In genomic region chr5:126826619-126827215, GRCh38 we compare ENCODE assay signal across 17 cellular contexts. TPM values are rescaled to one million over a fixed set of nuclear protein-coding genes. Genes with fewer than 3 reads are reported as not detected.
DNase-seq lines count a peak whose midpoint lies in the region; ATAC-seq and TF ChIP-seq lines count a peak whose summit lies in the region.
"Had no signal": no experiment of that assay in that cellular context is flagged by ENCODE, and none has a peak within 500 bp of the region (broad histone marks: within the 10 kb centered on the region; RNA-seq: fewer than 3 reads in every experiment).

No MANE protein-coding gene starts in this region.

- DNase-seq in stimulated activated naive CD8-positive, alpha-beta T cell treated with anti-CD3 and anti-CD28 coated beads, Interleukin-15, Interleukin-2, amounts not matched to agents 100 U/mL and 50 U/mL, for 24 hours, result no peak
- DNase-seq in WTC11 (ENCODE audit: low spot score) (no peak), foreskin keratinocyte (peak; percentile 13 to 32), progenitor cell of endocrine pancreas (ENCODE audit: low spot score, unreplicated experiment) (no peak), right lobe of liver (no peak), NCI-H1436 treated with DMSO at 0.1 percent for 48 hours (lab: John Stamatoyannopoulos, UW) (no peak)
- DNase-seq in stimulated activated CD4-positive, alpha-beta T cell treated with anti-CD3 and anti-CD28 coated beads, Interleukin-15, amount 100 ng/mL, for 24 hours, result no peak
- DNase-seq: DMS79, NCI-H1105, NCI-H187, NCI-H226, NCI-H524 treated with DMSO at 0.1 percent for 48 hours, SHP77 had no signal

- peak overlapping the region; percentile 8 for H3K27ac Mint-ChIP-seq in stimulated activated naive CD8-positive, alpha-beta T cell treated with anti-CD3 and anti-CD28 coated beads, Interleukin-15, Interleukin-2, amounts not matched to agents 100 ng/mL and 50 ng/mL, for 24 hours
- H3K27ac Mint-ChIP-seq in WTC11 (peak overlapping the region; percentile 67), progenitor cell of endocrine pancreas (peak overlapping the region; percentile 3)

- H3K27me3 ChIP-seq in foreskin keratinocyte (no peaks in the 10 kb centered on the region), right lobe of liver (no peaks in the 10 kb centered on the region)
- H3K27me3 ChIP-seq: BLaER1 treated with 17β-estradiol and CSF1 and Interleukin-3, amounts not matched to agents 10 nM and 100 nM had no signal

- no peaks in the 10 kb centered on the region for H3K9me3 Mint-ChIP-seq in stimulated activated naive CD8-positive, alpha-beta T cell treated with anti-CD3 and anti-CD28 coated beads, Interleukin-15, Interleukin-2, amounts not matched to agents 100 ng/mL and 50 ng/mL, for 24 hours
- H3K9me3 Mint-ChIP-seq in WTC11, result no peaks in the 10 kb centered on the region
- no peaks in the 10 kb centered on the region for H3K9me3 Mint-ChIP-seq in progenitor cell of endocrine pancreas (ENCODE audit: low read depth)

- CTCF ChIA-PET in WTC11 (lab: Charles Lee), result no interaction called here

- peaks cover 0 to 7% (median 0%) of the 10 kb centered on the region in 4 donors for H3K36me3 ChIP-seq in right lobe of liver

- H3K4me1 ChIP-seq in foreskin keratinocyte (no peaks in the 10 kb centered on the region), right lobe of liver (no peaks in the 10 kb centered on the region)

- peaks cover 8% of the 10 kb centered on the region for H3K4me1 Mint-ChIP-seq in stimulated activated naive CD8-positive, alpha-beta T cell treated with anti-CD3 and anti-CD28 coated beads, Interleukin-15, Interleukin-2, amounts not matched to agents 100 ng/mL and 50 ng/mL, for 24 hours (ENCODE audit: low read depth)
- H3K4me1 Mint-ChIP-seq in WTC11, result peaks cover 28% of the 10 kb centered on the region
- H3K4me1 Mint-ChIP-seq in progenitor cell of endocrine pancreas (ENCODE audit: low read depth), result no peaks in the 10 kb centered on the region

- ATAC-seq in stimulated activated naive CD8-positive, alpha-beta T cell treated with anti-CD3 and anti-CD28 coated beads, Interleukin-15, Interleukin-2, amounts not matched to agents 100 U/mL and 50 U/mL, for 24 hours, result no peak
- ATAC-seq in WTC11, result peak; percentile 60
- ATAC-seq in foreskin keratinocyte, result no peak
- no peak for ATAC-seq in right lobe of liver

- H3K27ac ChIP-seq in foreskin keratinocyte, result no peak overlapping the region
- no peak overlapping the region for H3K27ac ChIP-seq in right lobe of liver
- H3K27ac ChIP-seq: BLaER1 treated with 17β-estradiol and CSF1 and Interleukin-3, amounts not matched to agents 10 nM and 100 nM; SK-N-MC had no signal

- peaks cover 86% of the 10 kb centered on the region for H3K36me3 Mint-ChIP-seq in stimulated activated naive CD8-positive, alpha-beta T cell treated with anti-CD3 and anti-CD28 coated beads, Interleukin-15, Interleukin-2, amounts not matched to agents 100 ng/mL and 50 ng/mL, for 24 hours (ENCODE audit: low read depth)
- H3K36me3 Mint-ChIP-seq in WTC11, result peaks cover 87% of the 10 kb centered on the region
- peaks cover 26% of the 10 kb centered on the region for H3K36me3 Mint-ChIP-seq in progenitor cell of endocrine pancreas (ENCODE audit: insufficient read depth)

- TF ChIP-seq CTCF in WTC11 (IDR thresholded peaks at IDR 0.05) (no peak), foreskin keratinocyte (conservative IDR thresholded peaks at IDR 0.05) (no peak), progenitor cell of endocrine pancreas (IDR thresholded peaks at IDR 0.05; ENCODE audit: unreplicated experiment) (no peak), right lobe of liver (IDR thresholded peaks at IDR 0.05) (no peak)

- no peaks in the 10 kb centered on the region for H3K27me3 Mint-ChIP-seq in stimulated activated naive CD8-positive, alpha-beta T cell treated with anti-CD3 and anti-CD28 coated beads, Interleukin-15, Interleukin-2, amounts not matched to agents 100 ng/mL and 50 ng/mL, for 24 hours
- H3K27me3 Mint-ChIP-seq in WTC11 (ENCODE audit: low read depth) (no peaks in the 10 kb centered on the region), progenitor cell of endocrine pancreas (no peaks in the 10 kb centered on the region)

- POLR2A ChIA-PET in WTC11 (lab: Charles Lee), result no interaction called here

- TF ChIP-seq POLR2A in right lobe of liver (IDR thresholded peaks at IDR 0.05), result no peak

- H3K9me3 ChIP-seq in right lobe of liver, result no peaks in the 10 kb centered on the region
- H3K9me3 ChIP-seq: BLaER1 treated with 17β-estradiol and CSF1 and Interleukin-3, amounts not matched to agents 10 nM and 100 nM; HAP-1 had no signal

- no peak overlapping the region for H3K4me3 Mint-ChIP-seq in stimulated activated naive CD8-positive, alpha-beta T cell treated with anti-CD3 and anti-CD28 coated beads, Interleukin-15, Interleukin-2, amounts not matched to agents 100 ng/mL and 50 ng/mL, for 24 hours
- H3K4me3 Mint-ChIP-seq in WTC11 (no peak overlapping the region), progenitor cell of endocrine pancreas (ENCODE audit: low read depth) (no peak overlapping the region)

- intact Hi-C loops in right lobe of liver (cut with DNase I), result no loop called here

- no peak overlapping the region for H3K4me3 ChIP-seq in right lobe of liver
- H3K4me3 ChIP-seq: BLaER1 treated with 17β-estradiol and CSF1 and Interleukin-3, amounts not matched to agents 10 nM and 100 nM; HAP-1; SK-N-MC had no signal

- WGBS in right lobe of liver (ENCODE audit: insufficient coverage, low coverage, low lambda C conversion rate, missing lambda C conversion rate), result 73% methylated on average over 2 of the region's 3 CpGs

TF ChIP-seq in WTC11, 78 proteins besides CTCF, POLR2A, EP300 and RAD21 (continues in another document):
- no peak for TF ChIP-seq FOXP4 (CRISPR knock-in tag; IDR thresholded peaks at IDR 0.05)
- TF ChIP-seq ZNF425 (CRISPR knock-in tag; conservative IDR thresholded peaks at IDR 0.05), result no peak
- no peak for TF ChIP-seq PRDM15 (CRISPR knock-in tag; IDR thresholded peaks at IDR 0.05)

RNA-seq across cellular contexts. Expression of gene LMNB1, which starts 49.8 kb away (rescaled TPM):
- total RNA-seq in WTC11 (2021), result 220 to 233 TPM (median 223 TPM) in 3 replicates
- total RNA-seq in foreskin keratinocyte, result 53.5 and 63.8 TPM in 2 replicates
- polyA plus RNA-seq in foreskin keratinocyte, result 20.2 and 29.6 TPM in 2 replicates
- 149 and 152 TPM in 2 replicates for total RNA-seq in progenitor cell of endocrine pancreas
- 10 to 100 TPM in 1 of 6 experiments, 1 to 10 TPM in 5; 3.3 to 13.3 (median 7.1) TPM for total RNA-seq in right lobe of liver

Comparison
In these comparisons a context has a peak if more than half of its experiments do, and no peak if none do; other contexts are left out.
1. H3K27ac Mint-ChIP-seq: peak in every context shown above with its lines; median percentile 67 in WTC11; 8 in stimulated activated naive CD8-positive, alpha-beta T cell treated with anti-CD3 and anti-CD28 coated beads, Interleukin-15, Interleukin-2, amounts not matched to agents 100 ng/mL and 50 ng/mL, for 24 hours; 3 in progenitor cell of endocrine pancreas.
2. DNase-seq: peak in foreskin keratinocyte (2 of 2); none in stimulated activated naive CD8-positive, alpha-beta T cell treated with anti-CD3 and anti-CD28 coated beads, Interleukin-15, Interleukin-2, amounts not matched to agents 100 U/mL and 50 U/mL, for 24 hours (single experiment), WTC11 (single experiment), progenitor cell of endocrine pancreas (single experiment), stimulated activated CD4-positive, alpha-beta T cell treated with anti-CD3 and anti-CD28 coated beads, Interleukin-15, amount 100 ng/mL, for 24 hours (single experiment), right lobe of liver (0 of 3) and NCI-H1436 treated with DMSO at 0.1 percent for 48 hours (single experiment).